ENCODE assay signal across 11 cellular contexts in the genomic region with DNA sequence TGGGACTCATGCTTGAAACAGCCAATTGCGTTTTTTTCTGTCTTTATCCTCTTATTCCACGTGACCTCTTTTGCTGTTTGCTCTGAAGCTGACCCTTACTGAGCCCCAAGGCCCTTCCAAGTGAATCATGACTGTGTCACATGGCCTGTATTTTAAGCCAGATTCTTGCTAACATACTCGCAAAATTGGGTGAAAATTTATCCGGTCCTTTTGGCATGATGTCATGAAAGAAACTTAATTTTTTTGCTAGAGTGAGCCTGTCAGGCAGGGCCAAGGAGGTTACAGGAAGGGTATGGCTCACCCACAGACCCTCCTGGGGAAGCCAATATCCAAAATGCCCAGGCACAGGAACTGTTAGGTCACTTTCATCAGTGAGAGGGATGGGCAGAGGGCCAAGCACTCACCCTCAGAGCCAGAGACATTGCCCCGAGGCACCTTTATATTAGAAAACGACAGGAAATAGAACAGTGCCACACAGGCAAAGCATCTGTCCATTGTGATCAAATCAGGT.
DNase-seq lines count a peak whose midpoint lies in the region; ATAC-seq and TF ChIP-seq lines count a peak whose summit lies in the region.
"Had no signal": no experiment of that assay in that cellular context is flagged by ENCODE, and none has a peak within 500 bp of the region (broad histone marks: within the 10 kb centered on the region; RNA-seq: fewer than 3 reads in every experiment).

No MANE protein-coding gene starts in this region.

- WGBS in endodermal cell (ENCODE audit: insufficient coverage in 1 of 2, insufficient read length in 1 of 2), 2 experiments, result 88 to 96% methylated on average over 6 of the region's 6 CpGs

- TF ChIP-seq CTCF in endodermal cell (conservative IDR thresholded peaks at IDR 0.05), result no peak

- H3K27ac Mint-ChIP-seq in endodermal cell, result no peak overlapping the region

- H3K9me3 ChIP-seq in endodermal cell (ENCODE audit: control insufficient read depth, low read length), result no peaks in the 10 kb centered on the region
- H3K9me3 ChIP-seq: esophagus squamous epithelium had no signal

- no peaks in the 10 kb centered on the region for H3K4me1 ChIP-seq in endodermal cell (ENCODE audit: control insufficient read depth, insufficient read depth, low read length)
- H3K4me1 ChIP-seq: esophagus squamous epithelium had no signal

- H3K27me3 ChIP-seq in endodermal cell (ENCODE audit: control insufficient read depth, insufficient read depth, low read length, poor library complexity, severe bottlenecking), result no peaks in the 10 kb centered on the region

- DNase-seq in NCI-H2081 (lab: John Stamatoyannopoulos, UW) (peak; percentile 9 to 40), NCI-H2081 treated with DMSO at 0.1 percent for 48 hours (lab: John Stamatoyannopoulos, UW) (no peak), NCI-H2029 (lab: John Stamatoyannopoulos, UW) (peak; percentile 24), endodermal cell (no peak), sciatic nerve (ENCODE audit: low spot score) (no peak)
- DNase-seq: 8988T; activated CD4-positive, alpha-beta T cell treated with anti-CD3 and anti-CD28 coated beads, Interleukin-2, amount 50 U/mL, for 48 hours; esophagus squamous epithelium had no signal

- H3K27me3 Mint-ChIP-seq in endodermal cell (ENCODE audit: insufficient read depth), result peaks cover 45% of the 10 kb centered on the region

- intact Hi-C loops in sciatic nerve (cut with DNase I), result no loop called here

- no peak overlapping the region for H3K27ac ChIP-seq in endodermal cell (ENCODE audit: low read depth, low read length)
- H3K27ac ChIP-seq: esophagus squamous epithelium had no signal

- H3K36me3 ChIP-seq in endodermal cell (ENCODE audit: control insufficient read depth, insufficient read depth, low read length), result no peaks in the 10 kb centered on the region
- H3K36me3 ChIP-seq: esophagus squamous epithelium had no signal

- H3K4me1 Mint-ChIP-seq in endodermal cell, result peaks cover 4% of the 10 kb centered on the region

- no peaks in the 10 kb centered on the region for H3K9me3 Mint-ChIP-seq in endodermal cell

- peak overlapping the region; percentile 25 for H3K9ac ChIP-seq in endodermal cell (ENCODE audit: extremely low read depth, low read length, poor library complexity, severe bottlenecking)

- no peaks in the 10 kb centered on the region for H3K36me3 Mint-ChIP-seq in endodermal cell (ENCODE audit: low read depth)

- no peak overlapping the region for H3K4me3 Mint-ChIP-seq in endodermal cell

- H3K4me3 ChIP-seq in endodermal cell (ENCODE audit: low read length), result no peak overlapping the region
- H3K4me3 ChIP-seq: esophagus squamous epithelium had no signal

- ATAC-seq in sciatic nerve, result peak; percentile 81
- no peak for ATAC-seq in GM21825 (IDR thresholded peaks at IDR 0.05; ENCODE audit: unreplicated experiment)
- ATAC-seq in GM21423 (IDR thresholded peaks at IDR 0.05; ENCODE audit: unreplicated experiment), result no peak
- ATAC-seq in GM18498 (IDR thresholded peaks at IDR 0.05; ENCODE audit: unreplicated experiment), result no peak

Comparison
In these comparisons a context has a peak if more than half of its experiments do, and no peak if none do; other contexts are left out.
1. DNase-seq: peak in NCI-H2081 (2 of 2) and NCI-H2029 (single experiment); none in NCI-H2081 treated with DMSO at 0.1 percent for 48 hours (single experiment), endodermal cell (single experiment) and sciatic nerve (single experiment).